Comparison of ENCODE assay signal across 30 cellular contexts in genomic region chr6:158755636-158756035, GRCh38.
"Had no signal": no experiment of that assay in that cellular context is flagged by ENCODE, and none has a peak within 500 bp of the region (broad histone marks: within the 10 kb centered on the region; RNA-seq: fewer than 3 reads in every experiment).

No MANE protein-coding gene starts in this region.

- H3K27me3 ChIP-seq: ascending aorta, brain microvascular endothelial cell, heart left ventricle, pancreas, upper lobe of left lung, vagina had no signal

- H3K4me2 ChIP-seq: smooth muscle cell had no signal

- ATAC-seq: effector memory CD8-positive, alpha-beta T cell; heart left ventricle; naive thymus-derived CD4-positive, alpha-beta T cell; pancreas; stimulated activated naive CD8-positive, alpha-beta T cell treated with anti-CD3 and anti-CD28 coated beads, Interleukin-15, Interleukin-2, amounts not matched to agents 100 U/mL and 50 U/mL, for 24 hours; T-helper 17 cell had no signal

- H3K36me3 ChIP-seq: ascending aorta, brain microvascular endothelial cell, heart left ventricle, pancreas, prostate gland had no signal

- H3K27me3 Mint-ChIP-seq: activated CD4-positive, alpha-beta memory T cell treated with anti-CD3 and anti-CD28 coated beads for 36 hours; activated CD4-positive, alpha-beta T cell treated with anti-CD3 and anti-CD28 coated beads, Interleukin-2, amount 10 ng/mL, durations not matched to agents 24 days and 14 days; activated naive CD8-positive, alpha-beta T cell treated with anti-CD3 and anti-CD28 coated beads for 36 hours; effector memory CD8-positive, alpha-beta T cell; naive thymus-derived CD4-positive, alpha-beta T cell; T-helper 17 cell had no signal

- H3K9me3 ChIP-seq: ascending aorta, heart left ventricle, pancreas, prostate gland, upper lobe of left lung, vagina had no signal

- H3K27ac ChIP-seq: ascending aorta, brain microvascular endothelial cell, heart left ventricle, pancreas, prostate gland, upper lobe of left lung, vagina had no signal

- DNase-seq: activated CD4-positive, alpha-beta memory T cell treated with anti-CD3 and anti-CD28 coated beads for 36 hours; activated CD4-positive, alpha-beta T cell treated with anti-CD3 and anti-CD28 coated beads, Interleukin-2, amount 10 ng/mL, durations not matched to agents 24 days and 14 days; activated CD4-positive, CD25-positive, alpha-beta regulatory T cell treated with anti-CD3 and anti-CD28 coated beads, Interleukin-2, amount 50 U/mL, for 72 hours; activated CD8-positive, alpha-beta memory T cell treated with anti-CD3 and anti-CD28 coated beads, Interleukin-2, amount 50 U/mL, for 48 hours; activated naive CD4-positive, alpha-beta T cell; activated naive CD8-positive, alpha-beta T cell treated with anti-CD3 and anti-CD28 coated beads for 36 hours; activated T-cell treated with anti-CD3 and anti-CD28 coated beads, Interleukin-2, amount 50 U/mL, for 48 hours; brain microvascular endothelial cell; cortex of kidney; effector memory CD8-positive, alpha-beta T cell; foreskin fibroblast; heart left ventricle; hypothalamus; immature natural killer cell; naive thymus-derived CD4-positive, alpha-beta T cell; nucleus accumbens; pancreas; retina; stimulated activated CD4-positive, alpha-beta T cell treated with anti-CD3 and anti-CD28 coated beads, Interleukin-1b, Interleukin-23, amount 100 ng/mL, for 48 hours; stimulated activated CD4-positive, alpha-beta T cell treated with anti-CD3 and anti-CD28 coated beads, Interleukin-4, amount 100 ng/mL, for 4 hours; stimulated activated naive CD8-positive, alpha-beta T cell treated with anti-CD3 and anti-CD28 coated beads, Interleukin-15, Interleukin-2, amounts not matched to agents 100 U/mL and 50 U/mL, for 24 hours; T-helper 17 cell; T1000; upper lobe of left lung had no signal

- H3K4me3 ChIP-seq: ascending aorta, heart left ventricle, pancreas, prostate gland, smooth muscle cell, upper lobe of left lung, vagina had no signal

- H3K36me3 Mint-ChIP-seq: mesothelial cell of epicardium had no signal

- H3K4me3 Mint-ChIP-seq: activated CD4-positive, alpha-beta memory T cell treated with anti-CD3 and anti-CD28 coated beads for 36 hours; activated CD4-positive, alpha-beta T cell treated with anti-CD3 and anti-CD28 coated beads, Interleukin-2, amount 10 ng/mL, durations not matched to agents 24 days and 14 days; activated naive CD8-positive, alpha-beta T cell treated with anti-CD3 and anti-CD28 coated beads for 36 hours; effector memory CD8-positive, alpha-beta T cell; immature natural killer cell; mesothelial cell of epicardium; naive thymus-derived CD4-positive, alpha-beta T cell; T-helper 17 cell had no signal

- FAIRE-seq: endothelial cell of umbilical vein, pancreas had no signal

- H3K4me1 Mint-ChIP-seq: activated CD4-positive, alpha-beta T cell treated with anti-CD3 and anti-CD28 coated beads, Interleukin-2, amount 10 ng/mL, durations not matched to agents 24 days and 14 days; activated naive CD8-positive, alpha-beta T cell treated with anti-CD3 and anti-CD28 coated beads for 36 hours had no signal

- H3K27ac Mint-ChIP-seq: activated CD4-positive, alpha-beta memory T cell treated with anti-CD3 and anti-CD28 coated beads for 36 hours; activated naive CD8-positive, alpha-beta T cell treated with anti-CD3 and anti-CD28 coated beads for 36 hours; mesothelial cell of epicardium had no signal

- H3K9me3 Mint-ChIP-seq: activated CD4-positive, alpha-beta memory T cell treated with anti-CD3 and anti-CD28 coated beads for 36 hours; activated CD4-positive, alpha-beta T cell treated with anti-CD3 and anti-CD28 coated beads, Interleukin-2, amount 10 ng/mL, durations not matched to agents 24 days and 14 days; activated naive CD8-positive, alpha-beta T cell treated with anti-CD3 and anti-CD28 coated beads for 36 hours; effector memory CD8-positive, alpha-beta T cell; immature natural killer cell; mesothelial cell of epicardium; naive thymus-derived CD4-positive, alpha-beta T cell had no signal

- H3K4me1 ChIP-seq: ascending aorta, prostate gland, vagina had no signal
